In the genomic region with DNA sequence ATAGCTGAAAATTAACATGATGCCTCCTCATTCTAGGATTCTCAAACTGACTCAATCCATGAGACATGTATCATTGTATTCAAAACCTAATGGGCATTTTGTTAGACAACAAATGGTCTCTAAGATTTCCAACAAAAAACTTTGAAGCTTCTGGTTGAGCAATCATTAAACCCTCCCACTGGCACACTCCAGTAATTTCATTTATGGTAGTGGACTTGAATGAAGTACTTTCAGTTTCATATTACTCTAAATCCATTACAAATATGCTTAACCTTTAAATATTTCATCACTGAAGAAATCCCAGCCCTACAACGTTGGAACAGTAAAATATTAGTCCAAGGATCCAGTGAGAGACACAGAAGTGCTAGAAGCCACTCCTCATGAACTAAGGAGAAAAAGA, we compare ENCODE assay signal across 9 cellular contexts. TPM values are rescaled to one million over a fixed set of nuclear protein-coding genes. Genes with fewer than 3 reads are reported as not detected.
DNase-seq lines count a peak whose midpoint lies in the region; ATAC-seq and TF ChIP-seq lines count a peak whose summit lies in the region.
"Had no signal": no experiment of that assay in that cellular context is flagged by ENCODE, and none has a peak within 500 bp of the region (broad histone marks: within the 10 kb centered on the region; RNA-seq: fewer than 3 reads in every experiment).

No MANE protein-coding gene starts in this region.

- H3K27ac ChIP-seq in AG04450 (ENCODE audit: low read depth, low read length) = no peak overlapping the region

- H3K4me3 Mint-ChIP-seq in mesothelial cell of epicardium = no peak overlapping the region

- H3K9me3 Mint-ChIP-seq in mesothelial cell of epicardium = peaks cover 8% of the 10 kb centered on the region

- no peaks in the 10 kb centered on the region for H3K27me3 ChIP-seq in AG04450 (ENCODE audit: control insufficient read depth, insufficient read depth, low read length)

- H3K36me3 Mint-ChIP-seq in mesothelial cell of epicardium = no peaks in the 10 kb centered on the region

- no peak for DNase-seq in AG04450 (ENCODE audit: low read depth, low spot score)
- DNase-seq in M059J (ENCODE audit: low read depth) = peak; percentile 39
- peak; percentile 61 for DNase-seq in dedifferentiated amniotic fluid mesenchymal stem cell (ENCODE audit: extremely low spot score)
- DNase-seq in mesothelial cell of epicardium (ENCODE audit: low spot score in 2 of 2, unreplicated experiment in 2 of 2) = no peak
- no peak for DNase-seq in GF-D8 (lab: John Stamatoyannopoulos, UW)

- peak overlapping the region; percentile 8 for H3K4me3 ChIP-seq in AG04450 (ENCODE audit: low read depth, low read length)
- H3K4me3 ChIP-seq: HAP-1 had no signal

- CTCF ChIA-PET in AG04450 (lab: Charles Lee) = no interaction called here

- peaks cover 1% of the 10 kb centered on the region for H3K27me3 Mint-ChIP-seq in mesothelial cell of epicardium (ENCODE audit: low read depth)

- H3K9me3 ChIP-seq in AG04450 (ENCODE audit: control insufficient read depth, insufficient read depth, low read length) = no peaks in the 10 kb centered on the region
- H3K9me3 ChIP-seq: HAP-1 had no signal

- POLR2A ChIA-PET in AG04450 (lab: Yijun Ruan, JAX) = no interaction called here

- H3K27ac Mint-ChIP-seq in mesothelial cell of epicardium = peak overlapping the region; percentile 2

- H3K4me1 Mint-ChIP-seq in mesothelial cell of epicardium = peaks cover 13% of the 10 kb centered on the region

- ATAC-seq in GM21576 (IDR thresholded peaks at IDR 0.05; ENCODE audit: unreplicated experiment) = no peak
- ATAC-seq in HG02571 (IDR thresholded peaks at IDR 0.05; ENCODE audit: unreplicated experiment) = no peak
- no peak for ATAC-seq in GM21619 (IDR thresholded peaks at IDR 0.05; ENCODE audit: unreplicated experiment)

- TF ChIP-seq CTCF in AG04450 (IDR thresholded peaks at IDR 0.05; ENCODE audit: low read depth, low read length) (no peak), mesothelial cell of epicardium (IDR thresholded peaks at IDR 0.05; ENCODE audit: unreplicated experiment) (no peak)

RNA-seq across cellular contexts. Expression of a gene that starts 43.5 kb away (rescaled TPM):
- not detected in 2 replicates for polyA plus RNA-seq in AG04450 (2011; rRNA removed)
- not detected in 2 replicates for polyA minus RNA-seq in AG04450 (2011; rRNA and poly(A)+ RNA removed)
- total RNA-seq in M059J (2014; rRNA removed; shearing (Covaris generic)) = 0.22 and 0.57 TPM in 2 replicates
- total RNA-seq in mesothelial cell of epicardium = 0.07 to 0.13 TPM (median 0.09 TPM) in 3 replicates

Comparison
In these comparisons a context has a peak if more than half of its experiments do, and no peak if none do; other contexts are left out.
1. DNase-seq: peak in M059J (single experiment) and dedifferentiated amniotic fluid mesenchymal stem cell (single experiment); none in AG04450 (single experiment), mesothelial cell of epicardium (0 of 2) and GF-D8 (single experiment).